ENCODE assay signal across 28 cellular contexts in genomic region chr5:149145138-149145537, GRCh38. TPM values are rescaled to one million over a fixed set of nuclear protein-coding genes. Genes with fewer than 3 reads are reported as not detected.
"Had no signal": no experiment of that assay in that cellular context is flagged by ENCODE, and none has a peak within 500 bp of the region (broad histone marks: within the 10 kb centered on the region; RNA-seq: fewer than 3 reads in every experiment).

No MANE protein-coding gene starts in this region.

- H3K27ac ChIP-seq: brain microvascular endothelial cell, suprapubic skin had no signal

- H3K27me3 ChIP-seq: brain microvascular endothelial cell, suprapubic skin, tibial artery, upper lobe of right lung had no signal

- ATAC-seq: natural killer cell treated with Interleukin-12 subunit alpha and Interleukin-12 subunit beta and Interleukin-15 and Interleukin-18, amount 100 ng/mL, for 72 hours; sciatic nerve; stimulated activated effector memory CD8-positive, alpha-beta T cell treated with anti-CD3 and anti-CD28 coated beads, Interleukin-12 subunit alpha, Interleukin-12 subunit beta, amount 100 ng/mL, for 72 hours; T-helper 17 cell; upper lobe of right lung had no signal

- H3K9me3 ChIP-seq: suprapubic skin, tibial artery, upper lobe of right lung had no signal

- H3K36me3 ChIP-seq: brain microvascular endothelial cell, stomach, suprapubic skin, tibial artery, upper lobe of right lung had no signal

- DNase-seq: activated CD4-positive, alpha-beta memory T cell treated with anti-CD3 and anti-CD28 coated beads for 36 hours; activated CD4-positive, alpha-beta T cell treated with anti-CD3 and anti-CD28 coated beads, Interleukin-2, amount 10 ng/mL, durations not matched to agents 24 days and 14 days; activated CD4-positive, CD25-positive, alpha-beta regulatory T cell treated with anti-CD3 and anti-CD28 coated beads, Interleukin-2, amount 50 U/mL, for 72 hours; activated CD8-positive, alpha-beta memory T cell treated with anti-CD3 and anti-CD28 coated beads, Interleukin-2, amount 50 U/mL, for 48 hours; activated gamma-delta T cell; activated naive CD4-positive, alpha-beta T cell treated with anti-CD3 and anti-CD28 coated beads, Interleukin-2, amount 10 ng/mL, durations not matched to agents 7 days and 5 days; activated naive CD8-positive, alpha-beta T cell treated with anti-CD3 and anti-CD28 coated beads, Interleukin-2, amount 10 ng/mL, durations not matched to agents 7 days and 5 days; activated T-cell treated with anti-CD3 and anti-CD28 coated beads, Interleukin-2, amount 50 U/mL, for 24 hours; amniotic stem cell; brain microvascular endothelial cell; central memory CD4-positive, alpha-beta T cell; foreskin fibroblast; islet precursor cell; mesendoderm; small intestine; stimulated activated CD4-positive, alpha-beta T cell treated with anti-CD3 and anti-CD28 coated beads, Interleukin-4, amount 100 ng/mL, for 24 hours; stomach; SW 1271; T-helper 17 cell; T1000; tibial artery; upper lobe of right lung had no signal

- H3K4me3 ChIP-seq: lung, stomach, suprapubic skin, tibial artery, upper lobe of right lung had no signal

RNA-seq across cellular contexts. Expression of gene ABLIM3, which starts 3.8 kb away (rescaled TPM):
- total RNA-seq: activated CD4-positive, alpha-beta T cell treated with anti-CD3 and anti-CD28 coated beads, Interleukin-2, amount 10 ng/mL, durations not matched to agents 24 days and 14 days; activated CD8-positive, alpha-beta memory T cell treated with anti-CD3 and anti-CD28 coated beads for 36 hours; activated naive CD8-positive, alpha-beta T cell treated with anti-CD3 and anti-CD28 coated beads, Interleukin-2, amount 10 ng/mL, durations not matched to agents 7 days and 5 days; natural killer cell treated with Interleukin-12 subunit alpha and Interleukin-12 subunit beta and Interleukin-15 and Interleukin-18, amount 100 ng/mL, for 72 hours had no signal
